Comparison of ENCODE assay signal across 23 cellular contexts in genomic region chr11:1561266-1561665, GRCh38. TPM values are rescaled to one million over a fixed set of nuclear protein-coding genes. Genes with fewer than 3 reads are reported as not detected.
A peak's percentile ranks its signal among the peaks of the same experiment; 100 is the strongest.
DNase-seq lines count a peak whose midpoint lies in the region; ATAC-seq, FAIRE-seq and TF ChIP-seq lines count a peak whose summit lies in the region.
"Had no signal": no experiment of that assay in that cellular context is flagged by ENCODE, and none has a peak within 500 bp of the region (broad histone marks: within the 10 kb centered on the region; RNA-seq: fewer than 3 reads in every experiment).

No MANE protein-coding gene starts in this region.

- intact Hi-C loops in HepG2 (cut with micrococcal nuclease; ENCODE audit: unreplicated experiment), result no loop called here
- intact Hi-C loops in right lobe of liver (cut with DNase I), result no loop called here
- intact Hi-C loops in esophagus muscularis mucosa (cut with DNase I), result no loop called here
- intact Hi-C loops in upper lobe of right lung (cut with DNase I), result no loop called here

- no peak overlapping the region for H2AFZ ChIP-seq in HepG2 (ENCODE audit: low read length)
- H2AFZ ChIP-seq: GM23248 had no signal

- H3K9ac ChIP-seq in HepG2 (ENCODE audit: insufficient read depth, low read depth, low read length) (no peak overlapping the region), rectal smooth muscle tissue (ENCODE audit: low read length) (no peak overlapping the region)
- H3K9ac ChIP-seq: GM23248 had no signal

- no peak overlapping the region for H3K4me3 Mint-ChIP-seq in activated naive CD8-positive, alpha-beta T cell treated with anti-CD3 and anti-CD28 coated beads for 36 hours

- no peaks in the 10 kb centered on the region for H3K9me3 Mint-ChIP-seq in activated naive CD8-positive, alpha-beta T cell treated with anti-CD3 and anti-CD28 coated beads for 36 hours

- peaks cover 7% of the 10 kb centered on the region; the same call in 1 of the 2 replicates for H4K20me1 ChIP-seq in HepG2 (ENCODE audit: insufficient read depth, low read length)

- H3K4me1 ChIP-seq in HepG2 (ENCODE audit: insufficient read depth, low read length) (no peaks in the 10 kb centered on the region), right lobe of liver (peaks cover 0 to 18% (median 7%) of the 10 kb centered on the region in 4 donors), esophagus muscularis mucosa (peaks cover 49 to 76% (median 54%) of the 10 kb centered on the region in 4 donors), rectal smooth muscle tissue (ENCODE audit: control insufficient read depth, insufficient read depth, low read length) (peaks cover 36% of the 10 kb centered on the region), upper lobe of right lung (peaks cover 26% of the 10 kb centered on the region)

- H3K4me1 Mint-ChIP-seq in activated naive CD8-positive, alpha-beta T cell treated with anti-CD3 and anti-CD28 coated beads for 36 hours, result no peaks in the 10 kb centered on the region

- BruUV-seq in HepG2 (replicated peaks; lab: Mats Ljungman, UMichigan), result no TSS peak

- CTCF ChIA-PET in HepG2 (lab: Yijun Ruan, JAX; ENCODE audit: low intra/inter-chr PET ratio, low total read pairs), result no interaction called here

- H3K36me3 Mint-ChIP-seq in activated naive CD8-positive, alpha-beta T cell treated with anti-CD3 and anti-CD28 coated beads for 36 hours, result no peaks in the 10 kb centered on the region

- no peak for TF ChIP-seq CTCF in HepG2 (CRISPR knock-in tag; IDR thresholded peaks at IDR 0.05)
- TF ChIP-seq CTCF in right lobe of liver (IDR thresholded peaks at IDR 0.05), result no peak
- TF ChIP-seq CTCF in esophagus muscularis mucosa (IDR thresholded peaks at IDR 0.05), result no peak
- TF ChIP-seq CTCF in upper lobe of right lung (IDR thresholded peaks at IDR 0.05), result no peak

- ATAC-seq in HepG2 (no peak), right lobe of liver (no peak), upper lobe of right lung (no peak), GM19455 (IDR thresholded peaks at IDR 0.05; ENCODE audit: unreplicated experiment) (no peak), HG02610 (IDR thresholded peaks at IDR 0.05; ENCODE audit: unreplicated experiment) (no peak)
- ATAC-seq: HCT116, PC-3 had no signal

- TF ChIP-seq POLR2A in HepG2 (IDR thresholded peaks at IDR 0.05; ENCODE audit: insufficient read depth in 1 of 2, low read depth in 2 of 2, low read length in 2 of 2) (no peak), right lobe of liver (IDR thresholded peaks at IDR 0.05) (no peak), esophagus muscularis mucosa (IDR thresholded peaks at IDR 0.05; ENCODE audit: low read depth) (no peak)

- no peak for FAIRE-seq in HepG2 (lab: Jason Lieb, UNC)

- H3K36me3 ChIP-seq in HepG2 (replicated peaks in 1 of 2; ENCODE audit: control insufficient read depth in 1 of 2, insufficient read depth in 2 of 2, low read length in 2 of 2), result peaks cover 0 to 1% of the 10 kb centered on the region in 2 experiments; a peak in 1 of 5 replicates
- no peaks in the 10 kb centered on the region for H3K36me3 ChIP-seq in right lobe of liver
- peaks cover 0 to 68% (median 42%) of the 10 kb centered on the region in 4 donors for H3K36me3 ChIP-seq in esophagus muscularis mucosa
- peaks cover 9% of the 10 kb centered on the region for H3K36me3 ChIP-seq in rectal smooth muscle tissue (ENCODE audit: control insufficient read depth, insufficient read depth, low read length)
- H3K36me3 ChIP-seq in upper lobe of right lung, result no peaks in the 10 kb centered on the region

- WGBS in HepG2 (ENCODE audit: low lambda C conversion rate), result 97% methylated on average over 6 of the region's 17 CpGs
- WGBS in right lobe of liver (ENCODE audit: insufficient coverage, low coverage, low lambda C conversion rate, missing lambda C conversion rate), result 58% methylated on average over 7 of the region's 17 CpGs
- WGBS in esophagus muscularis mucosa, result 84% methylated on average over 14 of the region's 17 CpGs

- no peaks in the 10 kb centered on the region for H3K27me3 ChIP-seq in HepG2 (ENCODE audit: control insufficient read depth in 1 of 2, insufficient read depth in 2 of 2, low read length in 2 of 2)
- H3K27me3 ChIP-seq in right lobe of liver, result no peaks in the 10 kb centered on the region
- no peaks in the 10 kb centered on the region for H3K27me3 ChIP-seq in esophagus muscularis mucosa
- H3K27me3 ChIP-seq in rectal smooth muscle tissue (ENCODE audit: control insufficient read depth, insufficient read depth, low read length), result peaks cover 2% of the 10 kb centered on the region
- H3K27me3 ChIP-seq in upper lobe of right lung, result no peaks in the 10 kb centered on the region

- no peaks in the 10 kb centered on the region for H3K27me3 Mint-ChIP-seq in activated naive CD8-positive, alpha-beta T cell treated with anti-CD3 and anti-CD28 coated beads for 36 hours

- no peaks in the 10 kb centered on the region for H3K9me3 ChIP-seq in HepG2 (ENCODE audit: low read length)
- no peaks in the 10 kb centered on the region for H3K9me3 ChIP-seq in right lobe of liver
- H3K9me3 ChIP-seq in esophagus muscularis mucosa, result no peaks in the 10 kb centered on the region
- H3K9me3 ChIP-seq in upper lobe of right lung, result no peaks in the 10 kb centered on the region

- TF ChIP-seq EP300 in HepG2 (IDR thresholded peaks at IDR 0.05; ENCODE audit: low read depth in 2 of 2, low read length in 2 of 2) (no peak), HepG2 (CRISPR knock-in tag; IDR thresholded peaks at IDR 0.05; ENCODE audit: borderline replicate concordance) (no peak), esophagus muscularis mucosa (IDR thresholded peaks at IDR 0.05) (no peak)

- H3K4me3 ChIP-seq in HepG2 (replicated peaks in 1 of 3; ENCODE audit: insufficient read depth in 1 of 3, low read depth in 2 of 3, low read length in 3 of 3), result no peak overlapping the region
- no peak overlapping the region for H3K4me3 ChIP-seq in right lobe of liver
- no peak overlapping the region for H3K4me3 ChIP-seq in esophagus muscularis mucosa
- no peak overlapping the region for H3K4me3 ChIP-seq in rectal smooth muscle tissue (ENCODE audit: low read length)
- no peak overlapping the region for H3K4me3 ChIP-seq in upper lobe of right lung
- H3K4me3 ChIP-seq: GM23248 had no signal

- H3K27ac ChIP-seq in HepG2 (ENCODE audit: extremely low read length, insufficient read depth, low read length), result no peak overlapping the region
- H3K27ac ChIP-seq in right lobe of liver, result no peak overlapping the region
- peak overlapping the region in 3 of 4 donors; percentile 90 to 98 (median 98) for H3K27ac ChIP-seq in esophagus muscularis mucosa (replicated peaks in 1 of 4)
- H3K27ac ChIP-seq in rectal smooth muscle tissue (ENCODE audit: low read depth, low read length), result peak overlapping the region; percentile 28
- H3K27ac ChIP-seq in upper lobe of right lung, result no peak overlapping the region
- H3K27ac ChIP-seq: GM23248 had no signal

- H3K79me2 ChIP-seq in HepG2 (ENCODE audit: insufficient read depth, low read length), result no peaks in the 10 kb centered on the region

- POLR2A ChIA-PET in HepG2 (lab: Yijun Ruan, JAX), result no interaction called here

- in situ Hi-C loops in HepG2 (cut with HindIII; ENCODE audit: extremely low pct_ligation_motif_present, low pct_unique_long_range_greater_than_20kb), result no loop called here

- no peak for TF ChIP-seq RAD21 in HepG2 (CRISPR knock-in tag; IDR thresholded peaks at IDR 0.05)

- no peak for DNase-seq in HepG2 (ENCODE audit: low spot score)
- no peak for DNase-seq in right lobe of liver
- DNase-seq in esophagus muscularis mucosa (ENCODE audit: extremely low spot score), result no peak
- peak; percentile 58 for DNase-seq in upper lobe of right lung
- DNase-seq in activated naive CD8-positive, alpha-beta T cell treated with anti-CD3 and anti-CD28 coated beads for 36 hours, result no peak
- DNase-seq: COR-L47, DMS 273 treated with DMSO at 0.1 percent for 48 hours, GDM1, GM23248, NCI-H1417, NCI-H187 treated with DMSO at 0.1 percent for 48 hours, NCI-H345, NCI-H524 treated with DMSO at 0.1 percent for 48 hours, PC-3, RPMI8226, SIG-M5 had no signal

- H3K4me2 ChIP-seq in HepG2 (ENCODE audit: low read depth, low read length), result no peak overlapping the region

- H3K27ac Mint-ChIP-seq in activated naive CD8-positive, alpha-beta T cell treated with anti-CD3 and anti-CD28 coated beads for 36 hours, result no peak overlapping the region

RNA-seq across cellular contexts. Expression of gene DUSP8, which starts 10.8 kb away (rescaled TPM):
- total RNA-seq in HepG2 (2016; rRNA removed; fragmentation: Illumina TruSeq; extraction: Trizol), result 0.95 and 1.8 TPM in 2 replicates
- total RNA-seq in HepG2 (2016; cell fraction: cytosol; rRNA removed; fragmentation: Illumina TruSeq; extraction: Trizol; ENCODE audit: low read depth), result 0.30 and 0.62 TPM in 2 replicates
- 1.1 and 2.2 TPM in 2 replicates for total RNA-seq in HepG2 (2016; cell fraction: insoluble cytoplasmic fraction; rRNA removed; fragmentation: Illumina TruSeq; extraction: Trizol)
- total RNA-seq in HepG2 (2016; cell fraction: membrane; rRNA removed; fragmentation: Illumina TruSeq; extraction: Trizol), result 1.2 and 1.3 TPM in 2 replicates
- 1.1 and 1.3 TPM in 2 replicates for total RNA-seq in HepG2 (2016; cell fraction: nucleus; rRNA removed; fragmentation: Illumina TruSeq; extraction: Trizol)
- polyA plus RNA-seq in HepG2 (2011; rRNA removed), result 8.0 and 15.4 TPM in 2 replicates
- polyA plus RNA-seq in HepG2 (2011; cell fraction: cytosol; rRNA removed), result 7.3 and 9.2 TPM in 2 replicates
- polyA plus RNA-seq in HepG2 (2011; cell fraction: nucleus; rRNA removed), result 11.7 and 12.2 TPM in 2 replicates
- 13.2 and 23.6 TPM in 2 replicates for polyA plus RNA-seq in HepG2 (2012)
- polyA plus RNA-seq in HepG2 (2016; cell fraction: cytosol; fragmentation: Illumina TruSeq; extraction: Trizol; ENCODE audit: low read depth), result 0.49 and 1.5 TPM in 2 replicates
- 3.4 and 4.9 TPM in 2 replicates for polyA plus RNA-seq in HepG2 (2016; cell fraction: insoluble cytoplasmic fraction; fragmentation: Illumina TruSeq; extraction: Trizol; ENCODE audit: low read depth)
- polyA plus RNA-seq in HepG2 (2016; cell fraction: membrane; fragmentation: Illumina TruSeq; extraction: Trizol; ENCODE audit: low read depth), result 2.0 and 2.8 TPM in 2 replicates
- 5.9 and 6.8 TPM in 2 replicates for polyA plus RNA-seq in HepG2 (2016; cell fraction: nucleus; fragmentation: Illumina TruSeq; extraction: Trizol; ENCODE audit: insufficient read depth, low read depth)
- polyA minus RNA-seq in HepG2 (2011; rRNA and poly(A)+ RNA removed; ENCODE audit: low replicate concordance), result 5.4 and 14.1 TPM in 2 replicates
- 4.0 and 5.3 TPM in 2 replicates for polyA minus RNA-seq in HepG2 (2011; cell fraction: cytosol; rRNA and poly(A)+ RNA removed)
- polyA minus RNA-seq in HepG2 (2011; cell fraction: nucleus; rRNA and poly(A)+ RNA removed), result 0.90 and 3.0 TPM in 2 replicates
- 10 to 100 TPM in 2 of 6 experiments, 1 to 10 TPM in 2, under 1 TPM in 2; 0.22 to 13.7 (median 4.4) TPM for total RNA-seq in right lobe of liver
- total RNA-seq in esophagus muscularis mucosa, result 1 to 10 TPM; 2.5 to 8.5 (median 4.8) TPM
- 18.0 TPM for total RNA-seq in upper lobe of right lung
- 1 to 10 TPM; 1.5 to 2.1 TPM for total RNA-seq in activated naive CD8-positive, alpha-beta T cell treated with anti-CD3 and anti-CD28 coated beads for 36 hours
- polyA plus RNA-seq: GM23248 had no signal

RNA-seq across cellular contexts. Expression of gene KRTAP5-1, which starts 23.8 kb away (rescaled TPM):
- not detected in 2 replicates for total RNA-seq in HepG2 (2016; rRNA removed; fragmentation: Illumina TruSeq; extraction: Trizol)
- not detected in 2 replicates for total RNA-seq in HepG2 (2016; cell fraction: cytosol; rRNA removed; fragmentation: Illumina TruSeq; extraction: Trizol; ENCODE audit: low read depth)
- not detected in 2 replicates for total RNA-seq in HepG2 (2016; cell fraction: insoluble cytoplasmic fraction; rRNA removed; fragmentation: Illumina TruSeq; extraction: Trizol)
- total RNA-seq in HepG2 (2016; cell fraction: membrane; rRNA removed; fragmentation: Illumina TruSeq; extraction: Trizol), result not detected in 2 replicates
- total RNA-seq in HepG2 (2016; cell fraction: nucleus; rRNA removed; fragmentation: Illumina TruSeq; extraction: Trizol), result not detected in 2 replicates
- polyA plus RNA-seq in HepG2 (2011; rRNA removed), result not detected in 2 replicates
- not detected in 2 replicates for polyA plus RNA-seq in HepG2 (2011; cell fraction: cytosol; rRNA removed)
- polyA plus RNA-seq in HepG2 (2011; cell fraction: nucleus; rRNA removed), result not detected in 2 replicates
- 0.25 and 0.99 TPM in 2 replicates for polyA plus RNA-seq in HepG2 (2012)
- polyA plus RNA-seq in HepG2 (2016; cell fraction: cytosol; fragmentation: Illumina TruSeq; extraction: Trizol; ENCODE audit: low read depth), result not detected in 2 replicates
- polyA plus RNA-seq in HepG2 (2016; cell fraction: insoluble cytoplasmic fraction; fragmentation: Illumina TruSeq; extraction: Trizol; ENCODE audit: low read depth), result not detected in 2 replicates
- not detected in 2 replicates for polyA plus RNA-seq in HepG2 (2016; cell fraction: membrane; fragmentation: Illumina TruSeq; extraction: Trizol; ENCODE audit: low read depth)
- not detected in 2 replicates for polyA plus RNA-seq in HepG2 (2016; cell fraction: nucleus; fragmentation: Illumina TruSeq; extraction: Trizol; ENCODE audit: insufficient read depth, low read depth)
- not detected in 2 replicates for polyA minus RNA-seq in HepG2 (2011; rRNA and poly(A)+ RNA removed; ENCODE audit: low replicate concordance)
- polyA minus RNA-seq in HepG2 (2011; cell fraction: cytosol; rRNA and poly(A)+ RNA removed), result not detected in 2 replicates
- not detected in 2 replicates for polyA minus RNA-seq in HepG2 (2011; cell fraction: nucleus; rRNA and poly(A)+ RNA removed)
- not detected for total RNA-seq in right lobe of liver
- not detected for total RNA-seq in esophagus muscularis mucosa
- total RNA-seq in upper lobe of right lung, result not detected
- not detected for total RNA-seq in activated naive CD8-positive, alpha-beta T cell treated with anti-CD3 and anti-CD28 coated beads for 36 hours
- total RNA-seq: GM23248, HT-29, M059J, PC-3 had no signal
- polyA plus RNA-seq: AG04450, GM23248 had no signal

RNA-seq across cellular contexts. Expression of gene KRTAP5-2, which starts 36.8 kb away (rescaled TPM):
- not detected in 2 replicates for total RNA-seq in HepG2 (2016; rRNA removed; fragmentation: Illumina TruSeq; extraction: Trizol)
- not detected in 2 replicates for total RNA-seq in HepG2 (2016; cell fraction: cytosol; rRNA removed; fragmentation: Illumina TruSeq; extraction: Trizol; ENCODE audit: low read depth)
- total RNA-seq in HepG2 (2016; cell fraction: insoluble cytoplasmic fraction; rRNA removed; fragmentation: Illumina TruSeq; extraction: Trizol), result not detected in 2 replicates
- total RNA-seq in HepG2 (2016; cell fraction: membrane; rRNA removed; fragmentation: Illumina TruSeq; extraction: Trizol), result not detected in 2 replicates
- total RNA-seq in HepG2 (2016; cell fraction: nucleus; rRNA removed; fragmentation: Illumina TruSeq; extraction: Trizol), result not detected in 2 replicates
- not detected in 2 replicates for polyA plus RNA-seq in HepG2 (2011; rRNA removed)
- not detected in 2 replicates for polyA plus RNA-seq in HepG2 (2011; cell fraction: cytosol; rRNA removed)
- not detected in 2 replicates for polyA plus RNA-seq in HepG2 (2011; cell fraction: nucleus; rRNA removed)
- polyA plus RNA-seq in HepG2 (2012), result 0.29 and 0.55 TPM in 2 replicates
- not detected in 2 replicates for polyA plus RNA-seq in HepG2 (2016; cell fraction: cytosol; fragmentation: Illumina TruSeq; extraction: Trizol; ENCODE audit: low read depth)
- not detected in 2 replicates for polyA plus RNA-seq in HepG2 (2016; cell fraction: insoluble cytoplasmic fraction; fragmentation: Illumina TruSeq; extraction: Trizol; ENCODE audit: low read depth)
- not detected in 2 replicates for polyA plus RNA-seq in HepG2 (2016; cell fraction: membrane; fragmentation: Illumina TruSeq; extraction: Trizol; ENCODE audit: low read depth)
- not detected in 2 replicates for polyA plus RNA-seq in HepG2 (2016; cell fraction: nucleus; fragmentation: Illumina TruSeq; extraction: Trizol; ENCODE audit: insufficient read depth, low read depth)
- 0.21 TPM in 1 of 2 replicates, not detected in the other for polyA minus RNA-seq in HepG2 (2011; rRNA and poly(A)+ RNA removed; ENCODE audit: low replicate concordance)
- polyA minus RNA-seq in HepG2 (2011; cell fraction: cytosol; rRNA and poly(A)+ RNA removed), result not detected in 2 replicates
- not detected in 2 replicates for polyA minus RNA-seq in HepG2 (2011; cell fraction: nucleus; rRNA and poly(A)+ RNA removed)
- total RNA-seq in right lobe of liver, result not detected
- not detected for total RNA-seq in esophagus muscularis mucosa
- not detected for total RNA-seq in upper lobe of right lung
- not detected for total RNA-seq in activated naive CD8-positive, alpha-beta T cell treated with anti-CD3 and anti-CD28 coated beads for 36 hours
- total RNA-seq: GM23248, HT-29, M059J, PC-3 had no signal
- polyA plus RNA-seq: AG04450, GM23248 had no signal

RNA-seq across cellular contexts. Expression of gene KRTAP5-3, which starts 47.0 kb away (rescaled TPM):
- not detected in 2 replicates for total RNA-seq in HepG2 (2016; rRNA removed; fragmentation: Illumina TruSeq; extraction: Trizol)
- total RNA-seq in HepG2 (2016; cell fraction: cytosol; rRNA removed; fragmentation: Illumina TruSeq; extraction: Trizol; ENCODE audit: low read depth), result not detected in 2 replicates
- not detected in 2 replicates for total RNA-seq in HepG2 (2016; cell fraction: insoluble cytoplasmic fraction; rRNA removed; fragmentation: Illumina TruSeq; extraction: Trizol)
- total RNA-seq in HepG2 (2016; cell fraction: membrane; rRNA removed; fragmentation: Illumina TruSeq; extraction: Trizol), result not detected in 2 replicates
- total RNA-seq in HepG2 (2016; cell fraction: nucleus; rRNA removed; fragmentation: Illumina TruSeq; extraction: Trizol), result not detected in 2 replicates
- not detected in 2 replicates for polyA plus RNA-seq in HepG2 (2011; rRNA removed)
- not detected in 2 replicates for polyA plus RNA-seq in HepG2 (2011; cell fraction: cytosol; rRNA removed)
- not detected in 2 replicates for polyA plus RNA-seq in HepG2 (2011; cell fraction: nucleus; rRNA removed)
- polyA plus RNA-seq in HepG2 (2012), result not detected in 2 replicates
- not detected in 2 replicates for polyA plus RNA-seq in HepG2 (2016; cell fraction: cytosol; fragmentation: Illumina TruSeq; extraction: Trizol; ENCODE audit: low read depth)
- polyA plus RNA-seq in HepG2 (2016; cell fraction: insoluble cytoplasmic fraction; fragmentation: Illumina TruSeq; extraction: Trizol; ENCODE audit: low read depth), result not detected in 2 replicates
- polyA plus RNA-seq in HepG2 (2016; cell fraction: membrane; fragmentation: Illumina TruSeq; extraction: Trizol; ENCODE audit: low read depth), result not detected in 2 replicates
- polyA plus RNA-seq in HepG2 (2016; cell fraction: nucleus; fragmentation: Illumina TruSeq; extraction: Trizol; ENCODE audit: insufficient read depth, low read depth), result not detected in 2 replicates
- not detected in 2 replicates for polyA minus RNA-seq in HepG2 (2011; rRNA and poly(A)+ RNA removed; ENCODE audit: low replicate concordance)
- not detected in 2 replicates for polyA minus RNA-seq in HepG2 (2011; cell fraction: cytosol; rRNA and poly(A)+ RNA removed)
- not detected in 2 replicates for polyA minus RNA-seq in HepG2 (2011; cell fraction: nucleus; rRNA and poly(A)+ RNA removed)
- total RNA-seq in right lobe of liver, result not detected
- total RNA-seq in esophagus muscularis mucosa, result not detected
- total RNA-seq in upper lobe of right lung, result not detected
- not detected for total RNA-seq in activated naive CD8-positive, alpha-beta T cell treated with anti-CD3 and anti-CD28 coated beads for 36 hours
- total RNA-seq: GM23248, HT-29, M059J, PC-3 had no signal
- polyA plus RNA-seq: AG04450, GM23248 had no signal

Comparison
In these comparisons a context has a peak if more than half of its experiments do, and no peak if none do; other contexts are left out.
1. H3K27ac ChIP-seq: peak in esophagus muscularis mucosa (3 of 4) and rectal smooth muscle tissue (single experiment); none in HepG2 (single experiment), right lobe of liver (0 of 3) and upper lobe of right lung (single experiment).